In the genomic region with DNA sequence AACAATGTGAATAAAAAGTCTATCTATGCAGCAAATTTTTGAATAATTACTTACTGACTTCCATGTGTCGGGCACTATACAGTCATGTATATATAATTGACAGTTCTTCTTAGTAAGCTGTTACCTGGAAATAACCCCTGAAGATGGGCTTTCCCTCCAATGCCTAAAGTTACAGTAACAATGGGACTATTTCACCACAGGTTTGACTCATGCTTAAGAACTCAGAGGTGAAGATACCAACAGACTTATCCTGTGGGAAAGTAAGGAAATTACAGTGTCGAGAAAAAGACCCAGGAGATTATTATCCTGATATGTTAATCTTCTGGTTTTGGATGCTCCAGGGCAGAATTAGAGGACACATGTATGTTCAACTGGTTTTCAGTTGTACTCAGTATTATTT, we compare ENCODE assay signal across 18 cellular contexts.
"Had no signal": no experiment of that assay in that cellular context is flagged by ENCODE, and none has a peak within 500 bp of the region (broad histone marks: within the 10 kb centered on the region; RNA-seq: fewer than 3 reads in every experiment).

No MANE protein-coding gene starts in this region.

- H3K4me3 ChIP-seq: esophagus squamous epithelium, lung, sigmoid colon, testis, upper lobe of left lung had no signal

- FAIRE-seq: endometrium had no signal

- DNase-seq: activated B cell treated with CpG ODN at 0.5 μM for 24 hours; activated CD4-positive, alpha-beta T cell treated with anti-CD3 and anti-CD28 coated beads for 48 hours; activated CD8-positive, alpha-beta T cell treated with anti-CD3 and anti-CD28 coated beads, Interleukin-2, amount 10 ng/mL, durations not matched to agents 7 days and 5 days; activated naive CD4-positive, alpha-beta T cell treated with anti-CD3 and anti-CD28 coated beads for 36 hours; activated T-cell treated with anti-CD3 and anti-CD28 coated beads, Interleukin-2, amount 50 U/mL, for 24 hours; aorta; cerebellar nuclear complex; cortex of kidney; esophagus squamous epithelium; midbrain; sigmoid colon; stimulated activated CD4-positive, alpha-beta T cell treated with anti-CD3 and anti-CD28 coated beads, Interleukin-4, amount 100 ng/mL, for 24 hours; T-helper 9 cell; testis; upper lobe of left lung had no signal

- ATAC-seq: activated CD8-positive, alpha-beta T cell treated with anti-CD3 and anti-CD28 coated beads, Interleukin-2, amount 10 ng/mL, durations not matched to agents 7 days and 5 days; stimulated activated effector memory CD8-positive, alpha-beta T cell treated with anti-CD3 and anti-CD28 coated beads, Interleukin-12 subunit alpha, Interleukin-12 subunit beta, amount 100 ng/mL, for 72 hours had no signal

- H3K27me3 ChIP-seq: esophagus squamous epithelium, sigmoid colon, testis, upper lobe of left lung had no signal

- H3K36me3 ChIP-seq: esophagus squamous epithelium, sigmoid colon, upper lobe of left lung had no signal

- H3K27ac ChIP-seq: esophagus squamous epithelium, sigmoid colon, testis, upper lobe of left lung had no signal

- H3K9me3 ChIP-seq: esophagus squamous epithelium, sigmoid colon, testis had no signal

- H3K4me1 ChIP-seq: sigmoid colon, testis, upper lobe of left lung had no signal
